23 cellular contexts compared by ENCODE assay signal in genomic region chr3:126780666-126781065, GRCh38.
"Had no signal": no experiment of that assay in that cellular context is flagged by ENCODE, and none has a peak within 500 bp of the region (broad histone marks: within the 10 kb centered on the region; RNA-seq: fewer than 3 reads in every experiment).

No MANE protein-coding gene starts in this region.

- H3K36me3 Mint-ChIP-seq: natural killer cell had no signal

- H3K36me3 ChIP-seq: adrenal gland, ascending aorta, brain microvascular endothelial cell, heart right ventricle, ovary, prostate gland, right atrium auricular region, tibial artery, WERI-Rb-1 had no signal

- H3K27me3 Mint-ChIP-seq: activated naive CD8-positive, alpha-beta T cell; central memory CD8-positive, alpha-beta T cell; stimulated activated naive CD8-positive, alpha-beta T cell treated with anti-CD3 and anti-CD28 coated beads, Interleukin-15, amount 100 ng/mL, for 72 hours had no signal

- H3K27me3 ChIP-seq: adrenal gland, ascending aorta, brain microvascular endothelial cell, heart right ventricle, ovary, right atrium auricular region, tibial artery had no signal

- ATAC-seq: activated T-cell treated with anti-CD3 and anti-CD28 coated beads, Interleukin-2, amount 50 U/mL, for 4 hours; heart right ventricle; natural killer cell; stimulated activated naive CD8-positive, alpha-beta T cell treated with anti-CD3 and anti-CD28 coated beads, Interleukin-15, amount 100 ng/mL, for 72 hours had no signal

- H3K4me3 Mint-ChIP-seq: activated naive CD8-positive, alpha-beta T cell; activated T-cell treated with anti-CD3 and anti-CD28 coated beads, Interleukin-2, amount 50 U/mL, for 4 hours; central memory CD8-positive, alpha-beta T cell; natural killer cell; stimulated activated naive CD8-positive, alpha-beta T cell treated with anti-CD3 and anti-CD28 coated beads, Interleukin-15, amount 100 ng/mL, for 72 hours had no signal

- DNase-seq: activated CD4-positive, alpha-beta T cell treated with anti-CD3 and anti-CD28 coated beads, Interleukin-2, amount 50 U/mL, for 48 hours; activated CD8-positive, alpha-beta memory T cell treated with anti-CD3 and anti-CD28 coated beads, Interleukin-2, amount 50 U/mL, for 48 hours; activated naive CD4-positive, alpha-beta T cell; activated T-cell treated with anti-CD3 and anti-CD28 coated beads, Interleukin-2, amount 50 U/mL, for 4 hours; adrenal gland; brain microvascular endothelial cell; foreskin fibroblast; heart right ventricle; kidney; natural killer cell; ovary; stimulated activated CD4-positive, alpha-beta T cell treated with anti-CD3 and anti-CD28 coated beads, Interleukin-4, amount 100 ng/mL, for 24 hours; stimulated activated naive CD8-positive, alpha-beta T cell treated with anti-CD3 and anti-CD28 coated beads, Interleukin-15, amount 100 ng/mL, for 72 hours; tibial artery; WERI-Rb-1 had no signal

- H3K27ac ChIP-seq: adrenal gland, ascending aorta, brain microvascular endothelial cell, ovary, prostate gland, tibial artery, WERI-Rb-1 had no signal

- H3K9me3 ChIP-seq: adrenal gland, ascending aorta, heart right ventricle, ovary, prostate gland, right atrium auricular region, tibial artery had no signal

- H3K27ac Mint-ChIP-seq: activated naive CD8-positive, alpha-beta T cell; activated T-helper 2 cell treated with anti-CD3 and anti-CD28 coated beads, Interferon-gamma antibody, Interleukin-2, Interleukin-4, amounts not matched to agents 10 μg/mL and 5 μg/mL and 100 μg/mL, durations not matched to agents 14 hours and 24 hours and 36 hours; natural killer cell had no signal

- H3K9me3 Mint-ChIP-seq: activated T-cell treated with anti-CD3 and anti-CD28 coated beads, Interleukin-2, amount 50 U/mL, for 4 hours; activated T-helper 2 cell treated with anti-CD3 and anti-CD28 coated beads, Interferon-gamma antibody, Interleukin-2, Interleukin-4, amounts not matched to agents 10 μg/mL and 5 μg/mL and 100 μg/mL, durations not matched to agents 14 hours and 24 hours and 36 hours; central memory CD8-positive, alpha-beta T cell; natural killer cell had no signal

- H3K4me3 ChIP-seq: adrenal gland, ascending aorta, coronary artery, heart right ventricle, lung, ovary, prostate gland, right atrium auricular region, tibial artery had no signal

- H3K4me1 ChIP-seq: adrenal gland, prostate gland had no signal
